ENCODE assay signal across 20 cellular contexts in the genomic region with DNA sequence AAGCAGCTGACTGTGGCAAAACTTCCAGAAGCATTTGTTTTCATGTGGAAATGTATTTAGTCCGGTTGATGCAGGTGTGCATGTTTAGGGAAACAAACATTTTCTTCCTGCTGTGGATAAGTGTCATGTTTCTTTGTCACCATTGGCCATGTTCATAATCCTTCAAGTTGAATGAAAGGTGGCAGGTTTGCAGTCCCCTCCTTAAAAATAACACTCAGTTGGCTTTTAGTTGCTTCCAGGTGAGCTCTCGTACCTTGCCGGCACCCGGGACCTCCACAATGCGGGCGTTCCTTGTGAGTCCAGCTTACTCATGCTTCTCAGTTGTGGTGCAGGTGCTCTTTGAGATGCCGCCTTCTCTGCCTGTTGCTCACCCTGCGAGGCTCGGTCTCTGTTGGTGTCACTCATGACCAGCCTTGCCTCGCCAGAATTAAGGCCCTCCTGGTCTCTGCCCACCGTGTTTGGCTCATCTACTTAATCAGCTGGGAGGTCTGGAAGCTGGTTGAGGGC. TPM values are rescaled to one million over a fixed set of nuclear protein-coding genes. Genes with fewer than 3 reads are reported as not detected.
DNase-seq lines count a peak whose midpoint lies in the region; ATAC-seq, FAIRE-seq and TF ChIP-seq lines count a peak whose summit lies in the region.
"Had no signal": no experiment of that assay in that cellular context is flagged by ENCODE, and none has a peak within 500 bp of the region (broad histone marks: within the 10 kb centered on the region; RNA-seq: fewer than 3 reads in every experiment).

No MANE protein-coding gene starts in this region.

- TF ChIP-seq CTCF in A549 (IDR thresholded peaks at IDR 0.05), result no peak
- no peak for TF ChIP-seq CTCF in HCT116 (IDR thresholded peaks at IDR 0.05 in 2 of 3, conservative IDR thresholded peaks at IDR 0.05 in 1 of 3; ENCODE audit: borderline replicate concordance in 1 of 3, insufficient read depth in 1 of 3, low read depth in 2 of 3, low read length in 2 of 3)
- no peak for TF ChIP-seq CTCF in PC-9 (conservative IDR thresholded peaks at IDR 0.05)
- TF ChIP-seq CTCF in endodermal cell (conservative IDR thresholded peaks at IDR 0.05), result no peak

- no peak for TF ChIP-seq EP300 in A549 (IDR thresholded peaks at IDR 0.05)

- CTCF ChIA-PET in A549 (lab: Yijun Ruan, JAX), result interaction anchor here (0.6 to 7.4 kb wide), 9 partner anchors 16 to 370 kb away, joined by 3 to 57 read pairs (median 3); no protein-coding TSS in a partner anchor
- CTCF ChIA-PET in HCT116 (lab: Charles Lee), result interaction anchor here (1.3 kb wide), 1 partner anchor 247 kb away, joined by 5 read pairs; no protein-coding TSS in a partner anchor
- CTCF ChIA-PET in PC-9 (lab: Charles Lee), result interaction anchor here (0.6 to 1.1 kb wide), 2 partner anchors 44 to 67 kb away, joined by 3 to 7 read pairs; no protein-coding TSS in a partner anchor

- peak overlapping the region in 1 of 2 experiments; percentile 77; a peak in 3 of 6 replicates for H3K27ac ChIP-seq in A549
- H3K27ac ChIP-seq in HCT116 (ENCODE audit: low read depth, low read length), result no peak overlapping the region
- no peak overlapping the region for H3K27ac ChIP-seq in PC-9
- H3K27ac ChIP-seq in endodermal cell (ENCODE audit: low read depth, low read length), result no peak overlapping the region
- H3K27ac ChIP-seq: BLaER1, HL-60 had no signal

- no peak for FAIRE-seq in A549 (lab: Jason Lieb, UNC)
- FAIRE-seq: H54 had no signal

- H3K27me3 ChIP-seq in HCT116 (ENCODE audit: insufficient read depth, low read length) (no peaks in the 10 kb centered on the region), PC-9 (ENCODE audit: insufficient read depth, low read depth) (no peaks in the 10 kb centered on the region), endodermal cell (ENCODE audit: control insufficient read depth, insufficient read depth, low read length, poor library complexity, severe bottlenecking) (no peaks in the 10 kb centered on the region)
- H3K27me3 ChIP-seq: BLaER1 had no signal

- WGBS in A549 (ENCODE audit: missing lambda C conversion rate), result 94% methylated on average over 11 of the region's 11 CpGs
- WGBS in endodermal cell (ENCODE audit: insufficient coverage in 1 of 2, insufficient read length in 1 of 2), 2 experiments, result 92 to 100% methylated on average over 10 to 11 of the region's 11 CpGs

- RAD21 ChIA-PET in HCT116 (lab: Charles Lee; ENCODE audit: low non-redundant PET in 1 of 2, low total read pairs in 2 of 2, uncharacterized antibody in 2 of 2, unreplicated experiment in 2 of 2), result no interaction called here

- no peak overlapping the region for H3K4me3 ChIP-seq in A549
- no peak overlapping the region for H3K4me3 ChIP-seq in HCT116 (replicated peaks in 1 of 2; ENCODE audit: low read depth in 1 of 2, low read length in 2 of 2)
- no peak overlapping the region for H3K4me3 ChIP-seq in PC-9
- no peak overlapping the region for H3K4me3 ChIP-seq in endodermal cell (ENCODE audit: low read length)
- H3K4me3 ChIP-seq: BLaER1 had no signal

- no peaks in the 10 kb centered on the region for H3K9me3 Mint-ChIP-seq in endodermal cell
- H3K9me3 Mint-ChIP-seq: CD4-positive, alpha-beta T cell had no signal

- peaks cover 62% of the 10 kb centered on the region for H3K4me1 ChIP-seq in A549
- H3K4me1 ChIP-seq in HCT116 (ENCODE audit: control insufficient read depth in 1 of 2, insufficient read depth in 2 of 2, low read length in 2 of 2), result peaks cover 37 to 64% of the 10 kb centered on the region in 2 experiments
- H3K4me1 ChIP-seq in PC-9 (replicated peaks; ENCODE audit: insufficient read depth), result peaks cover 56% of the 10 kb centered on the region
- H3K4me1 ChIP-seq in endodermal cell (ENCODE audit: control insufficient read depth, insufficient read depth, low read length), result peaks cover 14% of the 10 kb centered on the region

- peaks cover 12% of the 10 kb centered on the region for H3K27me3 Mint-ChIP-seq in endodermal cell (ENCODE audit: insufficient read depth)

- peaks cover 64% of the 10 kb centered on the region for H3K4me1 Mint-ChIP-seq in endodermal cell

- H3K9me3 ChIP-seq in A549 (no peaks in the 10 kb centered on the region), HCT116 (ENCODE audit: control insufficient read depth in 1 of 2, insufficient read depth in 1 of 2, low read depth in 1 of 2, low read length in 2 of 2) (no peaks in the 10 kb centered on the region), PC-9 (ENCODE audit: insufficient read depth, low read depth) (no peaks in the 10 kb centered on the region), endodermal cell (ENCODE audit: control insufficient read depth, low read length) (no peaks in the 10 kb centered on the region)
- H3K9me3 ChIP-seq: BLaER1 had no signal

- no peak for TF ChIP-seq RAD21 in A549 (conservative IDR thresholded peaks at IDR 0.05 in 1 of 2, IDR thresholded peaks at IDR 0.05 in 1 of 2)
- TF ChIP-seq RAD21 in HCT116 (IDR thresholded peaks at IDR 0.05; ENCODE audit: low read depth), result no peak

- POLR2A ChIA-PET in A549 (lab: Yijun Ruan, JAX) (no interaction called here), HCT116 (lab: Charles Lee) (no interaction called here), PC-9 (lab: Charles Lee; ENCODE audit: unreplicated experiment) (no interaction called here)

- H2AFZ ChIP-seq in HCT116 (ENCODE audit: low read depth, low read length, poor library complexity, severe bottlenecking) (no peak overlapping the region), PC-9 (no peak overlapping the region)

- H4K20me1 ChIP-seq in HCT116 (ENCODE audit: insufficient read depth), result peaks cover 40% of the 10 kb centered on the region; the same call in 1 of the 2 replicates
- H4K20me1 ChIP-seq in PC-9 (ENCODE audit: insufficient read depth), result peaks cover 33% of the 10 kb centered on the region

- BruUV-seq in HCT116 (replicated peaks; lab: Mats Ljungman, UMichigan) (no TSS peak), PC-9 (replicated peaks; lab: Mats Ljungman, UMichigan) (no TSS peak)

- intact Hi-C loops in HCT116 (cut with micrococcal nuclease), result no loop called here
- intact Hi-C loops in PC-9 (cut with micrococcal nuclease; ENCODE audit: unreplicated experiment), result loop anchor here (10.0 kb wide), 1 partner anchor 135 kb away; no protein-coding TSS in a partner anchor

- H3K9ac ChIP-seq in HCT116 (ENCODE audit: low read length) (no peak overlapping the region), endodermal cell (ENCODE audit: extremely low read depth, low read length, poor library complexity, severe bottlenecking) (no peak overlapping the region)
- H3K9ac ChIP-seq: BLaER1 had no signal

- no peak for ATAC-seq in A549
- ATAC-seq in HCT116, result no peak
- ATAC-seq in stimulated activated naive CD8-positive, alpha-beta T cell treated with anti-CD3 and anti-CD28 coated beads, Interleukin-15, Interleukin-2, amounts not matched to agents 100 U/mL and 50 U/mL, for 24 hours, result no peak

- no peak overlapping the region for H3K4me3 Mint-ChIP-seq in endodermal cell
- H3K4me3 Mint-ChIP-seq: CD4-positive, alpha-beta T cell had no signal

- no peak overlapping the region for H3K4me2 ChIP-seq in A549
- H3K4me2 ChIP-seq in HCT116 (ENCODE audit: low read length), result peak overlapping the region; percentile 54; the same call in 1 of the 2 replicates
- 0 out of 2 replicates have a peak overlapping the region, but pooled peaks have one; percentile 77 for H3K4me2 ChIP-seq in PC-9
- H3K4me2 ChIP-seq: BLaER1 had no signal

- H3K36me3 ChIP-seq in HCT116 (ENCODE audit: control insufficient read depth in 1 of 2, insufficient read depth in 2 of 2, low read length in 2 of 2) (no peaks in the 10 kb centered on the region), PC-9 (ENCODE audit: low read depth) (0 out of 2 replicates have a peak, but pooled peaks cover 4% of the 10 kb centered on the region), endodermal cell (ENCODE audit: control insufficient read depth, insufficient read depth, low read length) (no peaks in the 10 kb centered on the region)

- H3K36me3 Mint-ChIP-seq in endodermal cell (ENCODE audit: low read depth), result peaks cover 2% of the 10 kb centered on the region

- H3K9me2 ChIP-seq in HCT116 (ENCODE audit: insufficient read depth), result no peaks in the 10 kb centered on the region
- H3K9me2 ChIP-seq in PC-9 (ENCODE audit: insufficient read depth), result no peaks in the 10 kb centered on the region

- DNase-seq in A549 (ENCODE audit: low read depth in 1 of 2, low spot score in 1 of 2) (no peak), HCT116 (ENCODE audit: low read depth, low spot score) (no peak), PC-9 (no peak), endodermal cell (peak; percentile 44), AG08395 (ENCODE audit: low spot score) (no peak)
- DNase-seq in stimulated activated naive CD8-positive, alpha-beta T cell treated with anti-CD3 and anti-CD28 coated beads, Interleukin-15, Interleukin-2, amounts not matched to agents 100 U/mL and 50 U/mL, for 24 hours, result no peak
- no peak for DNase-seq in activated CD8-positive, alpha-beta memory T cell treated with anti-CD3 and anti-CD28 coated beads for 24 hours
- DNase-seq in activated CD4-positive, CD25-positive, alpha-beta regulatory T cell (lab: John Stamatoyannopoulos, UW), result no peak
- DNase-seq: CD4-positive, alpha-beta T cell; DMS79; Karpas-422; NCI-H1694; NCI-H2081 treated with DMSO at 0.1 percent for 48 hours; NCI-H524 treated with DMSO at 0.1 percent for 48 hours; NCI-H82; Right ventricle myocardium superior had no signal

- no peak for TF ChIP-seq POLR2A in A549 (IDR thresholded peaks at IDR 0.05; ENCODE audit: low read length)
- no peak for TF ChIP-seq POLR2A in HCT116 (IDR thresholded peaks at IDR 0.05; ENCODE audit: borderline replicate concordance, extremely low read depth, insufficient read depth, insufficient read length)

- peaks cover 98% of the 10 kb centered on the region for H3K79me2 ChIP-seq in HCT116 (ENCODE audit: insufficient read depth, low read length)
- H3K79me2 ChIP-seq in PC-9 (ENCODE audit: low read depth), result peaks cover 98% of the 10 kb centered on the region

- peaks cover 26% of the 10 kb centered on the region; the same call in 1 of the 2 replicates for H3F3A ChIP-seq in PC-9 (ENCODE audit: insufficient read depth, low read depth)

- H3K27ac Mint-ChIP-seq in endodermal cell, result no peak overlapping the region
- H3K27ac Mint-ChIP-seq: CD4-positive, alpha-beta T cell had no signal

TF ChIP-seq in HCT116, 20 proteins besides CTCF, POLR2A, EP300 and RAD21 (continues in another document):
- TF ChIP-seq ZNF274 (IDR thresholded peaks at IDR 0.05; ENCODE audit: low read depth, low read length) (no peak), SRF (IDR thresholded peaks at IDR 0.05; ENCODE audit: low read depth) (no peak), CBX3 (IDR thresholded peaks at IDR 0.05; ENCODE audit: low read depth) (no peak)

RNA-seq across cellular contexts. Expression of a gene that starts 5.5 kb away (rescaled TPM):
- polyA plus RNA-seq in A549 (2011; rRNA removed) (21.9 and 23.9 TPM in 2 replicates), A549 (2017; fragmentation: RNase III; extraction: RNeasy Plus Mini Kit Qiagen cat#74134 plus additional on column Dnase treatment) (19.4 to 20.6 TPM (median 20.2 TPM) in 3 replicates)
- 25.5 and 30.7 TPM in 2 replicates for polyA plus RNA-seq in A549 (2012; cell fraction: cytosol; rRNA removed)
- 19.2 and 25.0 TPM in 2 replicates for polyA plus RNA-seq in A549 (2012; cell fraction: nucleus; rRNA removed)
- 52.7 and 67.8 TPM in 2 replicates for polyA minus RNA-seq in A549 (2011; rRNA and poly(A)+ RNA removed)
- total RNA-seq in HCT116 (2021; ENCODE audit: unreplicated experiment) (43.8 TPM), PC-9 (2021) (91.4 and 107 TPM in 2 replicates), endodermal cell (10 to 100 TPM; 32.8 to 34.7 TPM)
- 24.8 and 28.5 TPM in 2 replicates for polyA plus RNA-seq in HCT116 (2012)
- 25.9 TPM for polyA plus RNA-seq in endodermal cell (2013, experiment 1 of 2)
- 25.0 TPM for polyA plus RNA-seq in endodermal cell (2013, experiment 2 of 2)
- total RNA-seq: OCI-LY7 had no signal
